In the genomic region with DNA sequence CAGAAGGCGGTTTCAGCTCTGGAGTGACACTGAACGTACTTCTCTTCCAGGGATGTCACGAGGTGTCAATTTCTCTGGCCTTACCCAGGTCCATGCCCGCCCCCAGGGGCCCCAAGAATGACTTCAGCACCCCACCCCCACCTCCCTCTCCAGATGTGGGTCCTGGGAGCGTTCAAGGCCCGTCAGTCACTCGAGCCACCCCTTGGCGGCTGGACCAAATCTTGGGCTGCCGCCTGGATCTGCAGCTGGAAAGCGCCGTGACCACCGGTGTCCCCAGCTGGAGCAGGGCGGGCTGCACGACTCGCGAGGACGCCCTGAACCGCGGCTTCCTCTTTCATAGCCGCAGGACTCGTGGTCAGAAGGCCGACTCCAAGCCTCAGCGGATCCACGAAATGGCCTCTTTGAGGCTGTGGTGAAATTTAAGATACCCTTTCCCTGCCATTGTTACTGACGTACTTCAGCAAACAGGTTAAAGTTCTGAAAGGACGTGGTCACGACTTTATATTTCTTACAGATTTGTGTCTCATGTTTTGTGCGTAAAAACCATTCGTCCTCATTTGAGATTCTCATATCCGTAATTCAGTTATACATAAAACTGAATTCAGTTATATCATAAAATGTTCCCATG, we compare ENCODE assay signal across 8 cellular contexts. TPM values are rescaled to one million over a fixed set of nuclear protein-coding genes. Genes with fewer than 3 reads are reported as not detected.
DNase-seq lines count a peak whose midpoint lies in the region; ATAC-seq, FAIRE-seq and TF ChIP-seq lines count a peak whose summit lies in the region.

No MANE protein-coding gene starts in this region.

- H3K9me3 Mint-ChIP-seq in activated CD4-positive, alpha-beta T cell treated with anti-CD3 and anti-CD28 coated beads, Interleukin-2, amount 10 ng/mL, durations not matched to agents 7 days and 5 days, result no peaks in the 10 kb centered on the region

- H3K4me3 ChIP-seq in AG04449 (ENCODE audit: low read depth, low read length), result peak overlapping the region; percentile 75
- peak overlapping the region; percentile 81 to 88 (median 81) for H3K4me3 ChIP-seq in HepG2 (replicated peaks in 1 of 3; ENCODE audit: insufficient read depth in 1 of 3, low read depth in 2 of 3, low read length in 3 of 3)

- H3K9me3 ChIP-seq in HepG2 (ENCODE audit: low read length), result no peaks in the 10 kb centered on the region

- H3K9ac ChIP-seq in HepG2 (ENCODE audit: insufficient read depth, low read depth, low read length), result peak overlapping the region; percentile 79

- peak overlapping the region; percentile 85 for H3K4me2 ChIP-seq in HepG2 (ENCODE audit: low read depth, low read length)

- no peaks in the 10 kb centered on the region for H3K27me3 ChIP-seq in HepG2 (ENCODE audit: control insufficient read depth in 1 of 2, insufficient read depth in 2 of 2, low read length in 2 of 2)

- peak overlapping the region; percentile 93 for H3K27ac Mint-ChIP-seq in activated CD4-positive, alpha-beta T cell treated with anti-CD3 and anti-CD28 coated beads, Interleukin-2, amount 10 ng/mL, durations not matched to agents 7 days and 5 days

- peaks cover 40% of the 10 kb centered on the region for H3K4me1 Mint-ChIP-seq in activated CD4-positive, alpha-beta T cell treated with anti-CD3 and anti-CD28 coated beads, Interleukin-2, amount 10 ng/mL, durations not matched to agents 7 days and 5 days

- TF ChIP-seq RAD21 in HepG2 (CRISPR knock-in tag; IDR thresholded peaks at IDR 0.05), result no peak

- peaks cover 15% of the 10 kb centered on the region for H3K36me3 Mint-ChIP-seq in activated CD4-positive, alpha-beta T cell treated with anti-CD3 and anti-CD28 coated beads, Interleukin-2, amount 10 ng/mL, durations not matched to agents 7 days and 5 days (ENCODE audit: low read depth)

- DNase-seq in AG04449 (ENCODE audit: low read depth, low spot score) (no peak), NCI-H510A (lab: John Stamatoyannopoulos, UW) (peak; percentile 82), dermis microvascular lymphatic vessel endothelial cell (ENCODE audit: low read depth in 2 of 2) (peak; percentile 34 to 62), HepG2 (ENCODE audit: low spot score) (peak; percentile 64)
- DNase-seq in activated CD4-positive, alpha-beta T cell treated with anti-CD3 and anti-CD28 coated beads, Interleukin-2, amount 10 ng/mL, durations not matched to agents 7 days and 5 days, result peak; percentile 46
- DNase-seq in stimulated activated CD4-positive, alpha-beta T cell treated with anti-CD3 and anti-CD28 coated beads, Interleukin-2, amount 100 ng/mL, for 24 hours, result peak; percentile 39 to 53

- in situ Hi-C loops in HepG2 (cut with HindIII; ENCODE audit: extremely low pct_ligation_motif_present, low pct_unique_long_range_greater_than_20kb), result no loop called here

- TF ChIP-seq CTCF in AG04449 (IDR thresholded peaks at IDR 0.05; ENCODE audit: insufficient read depth, low read length, missing control alignments) (no peak), HepG2 (CRISPR knock-in tag; IDR thresholded peaks at IDR 0.05) (peak; percentile 26; the same call in 1 of the 2 replicates)

- no peak for FAIRE-seq in HepG2 (lab: Jason Lieb, UNC)

- no peaks in the 10 kb centered on the region for H3K36me3 ChIP-seq in HepG2 (replicated peaks in 1 of 2; ENCODE audit: control insufficient read depth in 1 of 2, insufficient read depth in 2 of 2, low read length in 2 of 2)

- POLR2A ChIA-PET in AG04449 (lab: Yijun Ruan, JAX) (interaction anchor here (0.9 to 2.2 kb wide), 8 partner anchors 21 to 33 kb away, joined by 3 to 21 read pairs (median 5); a partner anchor contains a TSS), HepG2 (lab: Yijun Ruan, JAX) (interaction anchor here (0.6 to 3.0 kb wide), 32 partner anchors 11 to 1846 kb away, joined by 3 to 44 read pairs (median 6); a partner anchor contains a TSS)
- POLR2A ChIA-PET in activated CD4-positive, alpha-beta T cell treated with anti-CD3 and anti-CD28 coated beads, Interleukin-2, amount 10 ng/mL, durations not matched to agents 7 days and 5 days (lab: Charles Lee), result interaction anchor here (2.0 kb wide), 1 partner anchor 29 kb away, joined by 11 read pairs; a partner anchor contains a TSS

- H3K27me3 Mint-ChIP-seq in activated CD4-positive, alpha-beta T cell treated with anti-CD3 and anti-CD28 coated beads, Interleukin-2, amount 10 ng/mL, durations not matched to agents 7 days and 5 days, result no peaks in the 10 kb centered on the region

- peak; percentile 42 to 59; a peak in 2 of 4 replicates for TF ChIP-seq POLR2A in HepG2 (IDR thresholded peaks at IDR 0.05; ENCODE audit: insufficient read depth in 1 of 2, low read depth in 2 of 2, low read length in 2 of 2)

- CTCF ChIA-PET in AG04449 (lab: Yijun Ruan, JAX) (interaction anchor here (0.6 to 9.0 kb wide), 20 partner anchors 9 to 759 kb away, joined by 3 to 160 read pairs (median 8); a partner anchor contains a TSS), HepG2 (lab: Yijun Ruan, JAX; ENCODE audit: low intra/inter-chr PET ratio, low total read pairs) (interaction anchor here (1.2 to 2.1 kb wide), 3 partner anchors 11 to 63 kb away, joined by 3 to 11 read pairs (median 3); no protein-coding TSS in a partner anchor)
- CTCF ChIA-PET in activated CD4-positive, alpha-beta T cell treated with anti-CD3 and anti-CD28 coated beads, Interleukin-2, amount 10 ng/mL, durations not matched to agents 7 days and 5 days (lab: Charles Lee), result interaction anchor here (0.8 to 4.9 kb wide), 18 partner anchors 11 to 220 kb away, joined by 3 to 157 read pairs (median 8); a partner anchor contains a TSS

- no peak; a peak in 1 of 4 replicates for TF ChIP-seq EP300 in HepG2 (IDR thresholded peaks at IDR 0.05; ENCODE audit: low read depth in 2 of 2, low read length in 2 of 2)
- TF ChIP-seq EP300 in HepG2 (CRISPR knock-in tag; IDR thresholded peaks at IDR 0.05; ENCODE audit: borderline replicate concordance), result no peak

- H3K4me1 ChIP-seq in HepG2 (ENCODE audit: insufficient read depth, low read length), result peaks cover 25% of the 10 kb centered on the region

- H3K4me3 Mint-ChIP-seq in activated CD4-positive, alpha-beta T cell treated with anti-CD3 and anti-CD28 coated beads, Interleukin-2, amount 10 ng/mL, durations not matched to agents 7 days and 5 days, result peak overlapping the region; percentile 94

- intact Hi-C loops in HepG2 (cut with micrococcal nuclease; ENCODE audit: unreplicated experiment), result loop anchor here (2.0 to 5.0 kb wide), 5 partner anchors 29 to 100 kb away; a partner anchor contains a TSS

- H3K79me2 ChIP-seq in HepG2 (ENCODE audit: insufficient read depth, low read length), result peaks cover 2% of the 10 kb centered on the region

- TSS peak; percentile 43 for BruUV-seq in HepG2 (replicated peaks; lab: Mats Ljungman, UMichigan)

- no peaks in the 10 kb centered on the region for H4K20me1 ChIP-seq in HepG2 (ENCODE audit: insufficient read depth, low read length)

- H3K27ac ChIP-seq in HepG2 (ENCODE audit: extremely low read length, insufficient read depth, low read length), result peak overlapping the region; percentile 90

- 2% methylated on average over 28 of the region's 30 CpGs for WGBS in HepG2 (ENCODE audit: low lambda C conversion rate)

- ATAC-seq in GM18873 (IDR thresholded peaks at IDR 0.05; ENCODE audit: low FRiP score, unreplicated experiment), result peak; percentile 24
- ATAC-seq in HG03103 (IDR thresholded peaks at IDR 0.05; ENCODE audit: low read depth, unreplicated experiment), result peak; percentile 40
- ATAC-seq in HepG2, result peak; percentile 78

- peak overlapping the region; percentile 35 for H2AFZ ChIP-seq in HepG2 (ENCODE audit: low read length)

TF ChIP-seq in HepG2, 621 proteins besides CTCF, POLR2A, EP300 and RAD21 (continues in another document):
- TF ChIP-seq HNF4A (CRISPR knock-in tag; IDR thresholded peaks at IDR 0.05), result 0 out of 2 replicates have a peak, but pooled peaks have one; percentile 3
- no peak for TF ChIP-seq GTF3A (CRISPR knock-in tag; conservative IDR thresholded peaks at IDR 0.05)

RNA-seq across cellular contexts. Expression of a gene that starts 29.3 kb away (rescaled TPM):
- total RNA-seq in activated CD4-positive, alpha-beta T cell treated with anti-CD3 and anti-CD28 coated beads, Interleukin-2, amount 10 ng/mL, durations not matched to agents 7 days and 5 days, result 10 to 100 TPM; 25.4 to 27.6 TPM
- total RNA-seq in dermis microvascular lymphatic vessel endothelial cell, result 4.7 and 6.3 TPM in 2 replicates
- 2.5 and 3.6 TPM in 2 replicates for total RNA-seq in HepG2 (2016; rRNA removed; fragmentation: Illumina TruSeq; extraction: Trizol)
- 0.40 and 0.44 TPM in 2 replicates for total RNA-seq in HepG2 (2016; cell fraction: cytosol; rRNA removed; fragmentation: Illumina TruSeq; extraction: Trizol; ENCODE audit: low read depth)
- total RNA-seq in HepG2 (2016; cell fraction: insoluble cytoplasmic fraction; rRNA removed; fragmentation: Illumina TruSeq; extraction: Trizol), result 2.6 and 3.4 TPM in 2 replicates
- total RNA-seq in HepG2 (2016; cell fraction: membrane; rRNA removed; fragmentation: Illumina TruSeq; extraction: Trizol), result 1.1 TPM in 2 replicates
- 3.4 TPM in 2 replicates for total RNA-seq in HepG2 (2016; cell fraction: nucleus; rRNA removed; fragmentation: Illumina TruSeq; extraction: Trizol)
- polyA plus RNA-seq in HepG2 (2011; rRNA removed), result 3.1 and 3.7 TPM in 2 replicates
- 1.1 and 1.8 TPM in 2 replicates for polyA plus RNA-seq in HepG2 (2011; cell fraction: cytosol; rRNA removed)
- polyA plus RNA-seq in HepG2 (2011; cell fraction: nucleus; rRNA removed), result 4.0 and 5.6 TPM in 2 replicates
- 2.3 and 2.9 TPM in 2 replicates for polyA plus RNA-seq in HepG2 (2012)
- polyA plus RNA-seq in HepG2 (2016; cell fraction: cytosol; fragmentation: Illumina TruSeq; extraction: Trizol; ENCODE audit: low read depth), result 0.16 and 0.17 TPM in 2 replicates
- polyA plus RNA-seq in HepG2 (2016; cell fraction: insoluble cytoplasmic fraction; fragmentation: Illumina TruSeq; extraction: Trizol; ENCODE audit: low read depth), result 2.1 and 2.5 TPM in 2 replicates
- 0.42 and 0.45 TPM in 2 replicates for polyA plus RNA-seq in HepG2 (2016; cell fraction: membrane; fragmentation: Illumina TruSeq; extraction: Trizol; ENCODE audit: low read depth)
- 4.1 and 4.8 TPM in 2 replicates for polyA plus RNA-seq in HepG2 (2016; cell fraction: nucleus; fragmentation: Illumina TruSeq; extraction: Trizol; ENCODE audit: insufficient read depth, low read depth)
- polyA minus RNA-seq in HepG2 (2011; rRNA and poly(A)+ RNA removed; ENCODE audit: low replicate concordance), result 2.6 and 4.4 TPM in 2 replicates
- polyA minus RNA-seq in HepG2 (2011; cell fraction: cytosol; rRNA and poly(A)+ RNA removed), result 1.8 and 2.8 TPM in 2 replicates
- 8.8 and 11.1 TPM in 2 replicates for polyA minus RNA-seq in HepG2 (2011; cell fraction: nucleus; rRNA and poly(A)+ RNA removed)

Comparison
In these comparisons a context has a peak if more than half of its experiments do, and no peak if none do; other contexts are left out.
1. ATAC-seq: peak in every context shown above with its lines; median percentile 78 in HepG2; 40 in HG03103; 24 in GM18873.